In genomic region chr14:103740991-103741689, GRCh38 we compare ENCODE assay signal across 21 cellular contexts. TPM values are rescaled to one million over a fixed set of nuclear protein-coding genes. Genes with fewer than 3 reads are reported as not detected.
DNase-seq lines count a peak whose midpoint lies in the region; ATAC-seq, FAIRE-seq and TF ChIP-seq lines count a peak whose summit lies in the region.
"Had no signal": no experiment of that assay in that cellular context is flagged by ENCODE, and none has a peak within 500 bp of the region (broad histone marks: within the 10 kb centered on the region; RNA-seq: fewer than 3 reads in every experiment).

No MANE protein-coding gene starts in this region.

- TF ChIP-seq RAD21 in HepG2 (CRISPR knock-in tag; IDR thresholded peaks at IDR 0.05) = no peak

- H3K9ac ChIP-seq in HepG2 (ENCODE audit: insufficient read depth, low read depth, low read length) = no peak overlapping the region

- CTCF ChIA-PET in HepG2 (lab: Yijun Ruan, JAX; ENCODE audit: low intra/inter-chr PET ratio, low total read pairs) = no interaction called here
- CTCF ChIA-PET in CD4-positive, alpha-beta memory T cell (lab: Charles Lee; ENCODE audit: partially characterized antibody) = interaction anchor here (0.5 kb wide), 1 partner anchor 19 kb away, joined by 3 read pairs; no protein-coding TSS in a partner anchor

- POLR2A ChIA-PET in HepG2 (lab: Yijun Ruan, JAX) = no interaction called here
- POLR2A ChIA-PET in CD4-positive, alpha-beta memory T cell (lab: Charles Lee; ENCODE audit: partially characterized antibody) = no interaction called here

- H3K27ac ChIP-seq in caudate nucleus (ENCODE audit: low read depth, low read length) = peak overlapping the region; percentile 70
- H3K27ac ChIP-seq in HepG2 (ENCODE audit: extremely low read length, insufficient read depth, low read length) = no peak overlapping the region
- no peak overlapping the region for H3K27ac ChIP-seq in CD4-positive, alpha-beta memory T cell (ENCODE audit: low read depth, low read length)
- H3K27ac ChIP-seq: prostate gland had no signal

- H3K4me3 Mint-ChIP-seq in CD4-positive, alpha-beta memory T cell = no peak overlapping the region
- H3K4me3 Mint-ChIP-seq: activated CD8-positive, alpha-beta memory T cell treated with anti-CD3 and anti-CD28 coated beads, Interleukin-2, amount 10 ng/mL, durations not matched to agents 7 days and 5 days; activated naive CD4-positive, alpha-beta T cell treated with anti-CD3 and anti-CD28 coated beads for 36 hours; CD4-positive, alpha-beta T cell; effector memory CD8-positive, alpha-beta T cell; natural killer cell treated with Interleukin-12 subunit alpha and Interleukin-12 subunit beta and Interleukin-15 and Interleukin-18, amount 100 ng/mL, for 72 hours; T-helper 1 cell treated with Interleukin-12 subunit alpha and Interleukin-12 subunit beta and Interleukin-4 antibody, amounts not matched to agents 30 μg/mL and 1 μg/mL, for 36 hours; type B pancreatic cell had no signal

- no peaks in the 10 kb centered on the region for H4K20me1 ChIP-seq in HepG2 (ENCODE audit: insufficient read depth, low read length)

- H3K4me1 ChIP-seq in HepG2 (ENCODE audit: insufficient read depth, low read length) = peaks cover 24% of the 10 kb centered on the region
- no peaks in the 10 kb centered on the region for H3K4me1 ChIP-seq in CD4-positive, alpha-beta memory T cell (ENCODE audit: insufficient read depth, low read length)

- TF ChIP-seq EP300 in HepG2 (IDR thresholded peaks at IDR 0.05; ENCODE audit: low read depth in 2 of 2, low read length in 2 of 2) (no peak), HepG2 (CRISPR knock-in tag; IDR thresholded peaks at IDR 0.05; ENCODE audit: borderline replicate concordance) (no peak)

- no peaks in the 10 kb centered on the region for H3K9me3 ChIP-seq in HepG2 (ENCODE audit: low read length)
- H3K9me3 ChIP-seq in CD4-positive, alpha-beta memory T cell (ENCODE audit: control insufficient read depth in 1 of 2, low read length in 2 of 2) = no peaks in the 10 kb centered on the region
- H3K9me3 ChIP-seq: prostate gland had no signal

- no peak overlapping the region for H2AFZ ChIP-seq in HepG2 (ENCODE audit: low read length)

- FAIRE-seq in HepG2 (lab: Jason Lieb, UNC) = no peak
- FAIRE-seq: A204.1, frontal cortex had no signal

- TF ChIP-seq CTCF in HepG2 (CRISPR knock-in tag; IDR thresholded peaks at IDR 0.05) = no peak

- no peaks in the 10 kb centered on the region for H3K9me3 Mint-ChIP-seq in CD4-positive, alpha-beta memory T cell
- H3K9me3 Mint-ChIP-seq: activated naive CD4-positive, alpha-beta T cell treated with anti-CD3 and anti-CD28 coated beads for 36 hours; CD4-positive, alpha-beta T cell; effector memory CD8-positive, alpha-beta T cell; natural killer cell treated with Interleukin-12 subunit alpha and Interleukin-12 subunit beta and Interleukin-15 and Interleukin-18, amount 100 ng/mL, for 72 hours; T-helper 1 cell treated with Interleukin-12 subunit alpha and Interleukin-12 subunit beta and Interleukin-4 antibody, amounts not matched to agents 30 μg/mL and 1 μg/mL, for 36 hours; type B pancreatic cell had no signal

- H3K79me2 ChIP-seq in HepG2 (ENCODE audit: insufficient read depth, low read length) = no peaks in the 10 kb centered on the region

- DNase-seq in cardiac septum (ENCODE audit: low spot score) (peak; percentile 55), Right ventricle myocardium inferior (ENCODE audit: missing footprints) (no peak), caudate nucleus (lab: John Stamatoyannopoulos, UW) (peak in 5 of 61 donors; percentile 25 to 70 (median 54)), islet precursor cell (peak; percentile 68), mucosa of gallbladder (ENCODE audit: low spot score) (no peak), HepG2 (ENCODE audit: low spot score) (no peak)
- DNase-seq in activated CD4-positive, alpha-beta T cell treated with anti-CD3 and anti-CD28 coated beads, Interleukin-2, amount 50 U/mL, for 1 hour = no peak
- DNase-seq in CD4-positive, alpha-beta memory T cell = no peak
- DNase-seq: activated CD8-positive, alpha-beta memory T cell treated with anti-CD3 and anti-CD28 coated beads, Interleukin-2, amount 10 ng/mL, durations not matched to agents 7 days and 5 days; activated naive CD4-positive, alpha-beta T cell treated with anti-CD3 and anti-CD28 coated beads for 36 hours; CD4-positive, alpha-beta T cell; effector memory CD8-positive, alpha-beta T cell; NCI-H1436 treated with DMSO at 0.1 percent for 48 hours; stimulated activated naive CD4-positive, alpha-beta T cell had no signal

- H3K4me1 Mint-ChIP-seq in CD4-positive, alpha-beta memory T cell = no peaks in the 10 kb centered on the region
- H3K4me1 Mint-ChIP-seq: activated CD8-positive, alpha-beta memory T cell treated with anti-CD3 and anti-CD28 coated beads, Interleukin-2, amount 10 ng/mL, durations not matched to agents 7 days and 5 days had no signal

- in situ Hi-C loops in HepG2 (cut with HindIII; ENCODE audit: extremely low pct_ligation_motif_present, low pct_unique_long_range_greater_than_20kb) = no loop called here

- intact Hi-C loops in cardiac septum (cut with DNase I) = no loop called here
- intact Hi-C loops in Right ventricle myocardium inferior (cut with DNase I) = no loop called here
- intact Hi-C loops in HepG2 (cut with micrococcal nuclease; ENCODE audit: unreplicated experiment) = no loop called here
- intact Hi-C loops in CD4-positive, alpha-beta memory T cell (cut with micrococcal nuclease) = no loop called here

- BruUV-seq in HepG2 (replicated peaks; lab: Mats Ljungman, UMichigan) = no TSS peak

- H3K27me3 Mint-ChIP-seq in CD4-positive, alpha-beta memory T cell = no peaks in the 10 kb centered on the region
- H3K27me3 Mint-ChIP-seq: activated CD8-positive, alpha-beta memory T cell treated with anti-CD3 and anti-CD28 coated beads, Interleukin-2, amount 10 ng/mL, durations not matched to agents 7 days and 5 days; CD4-positive, alpha-beta T cell; effector memory CD8-positive, alpha-beta T cell; natural killer cell treated with Interleukin-12 subunit alpha and Interleukin-12 subunit beta and Interleukin-15 and Interleukin-18, amount 100 ng/mL, for 72 hours; type B pancreatic cell had no signal

- WGBS in HepG2 (ENCODE audit: low lambda C conversion rate) = 98% methylated on average over 14 of the region's 14 CpGs

- peaks cover 16 to 70% of the 10 kb centered on the region in 2 donors for H3K36me3 Mint-ChIP-seq in CD4-positive, alpha-beta memory T cell
- H3K36me3 Mint-ChIP-seq: activated CD8-positive, alpha-beta memory T cell treated with anti-CD3 and anti-CD28 coated beads, Interleukin-2, amount 10 ng/mL, durations not matched to agents 7 days and 5 days; natural killer cell treated with Interleukin-12 subunit alpha and Interleukin-12 subunit beta and Interleukin-15 and Interleukin-18, amount 100 ng/mL, for 72 hours had no signal

- no peak overlapping the region for H3K4me3 ChIP-seq in HepG2 (replicated peaks in 1 of 3; ENCODE audit: insufficient read depth in 1 of 3, low read depth in 2 of 3, low read length in 3 of 3)
- no peak overlapping the region for H3K4me3 ChIP-seq in CD4-positive, alpha-beta memory T cell (ENCODE audit: low read length in 2 of 2)
- H3K4me3 ChIP-seq: prostate gland had no signal

- H3K27ac Mint-ChIP-seq in CD4-positive, alpha-beta memory T cell = peak overlapping the region in 1 of 7 donors; percentile 10
- H3K27ac Mint-ChIP-seq: activated CD8-positive, alpha-beta memory T cell treated with anti-CD3 and anti-CD28 coated beads, Interleukin-2, amount 10 ng/mL, durations not matched to agents 7 days and 5 days; activated naive CD4-positive, alpha-beta T cell treated with anti-CD3 and anti-CD28 coated beads for 36 hours; CD4-positive, alpha-beta T cell; effector memory CD8-positive, alpha-beta T cell; natural killer cell treated with Interleukin-12 subunit alpha and Interleukin-12 subunit beta and Interleukin-15 and Interleukin-18, amount 100 ng/mL, for 72 hours; T-helper 1 cell treated with Interleukin-12 subunit alpha and Interleukin-12 subunit beta and Interleukin-4 antibody, amounts not matched to agents 30 μg/mL and 1 μg/mL, for 36 hours; type B pancreatic cell had no signal

- no peak overlapping the region for H3K4me2 ChIP-seq in HepG2 (ENCODE audit: low read depth, low read length)

- ATAC-seq in Right ventricle myocardium inferior = no peak
- ATAC-seq in HepG2 = no peak
- ATAC-seq: activated CD4-positive, CD25-positive, alpha-beta regulatory T cell treated with anti-CD3 and anti-CD28 coated beads, Interleukin-2, amount 50 U/mL, for 24 hours; activated CD8-positive, alpha-beta memory T cell treated with anti-CD3 and anti-CD28 coated beads, Interleukin-2, amount 10 ng/mL, durations not matched to agents 7 days and 5 days; effector memory CD8-positive, alpha-beta T cell; natural killer cell treated with Interleukin-12 subunit alpha and Interleukin-12 subunit beta and Interleukin-15 and Interleukin-18, amount 100 ng/mL, for 72 hours had no signal

- H3K36me3 ChIP-seq in HepG2 (replicated peaks in 1 of 2; ENCODE audit: control insufficient read depth in 1 of 2, insufficient read depth in 2 of 2, low read length in 2 of 2) = peaks cover 11 to 28% of the 10 kb centered on the region in 2 experiments; a peak in 3 of 5 replicates
- peaks cover 6% of the 10 kb centered on the region for H3K36me3 ChIP-seq in CD4-positive, alpha-beta memory T cell (ENCODE audit: insufficient read depth, low read length)

- TF ChIP-seq POLR2A in HepG2 (IDR thresholded peaks at IDR 0.05; ENCODE audit: insufficient read depth in 1 of 2, low read depth in 2 of 2, low read length in 2 of 2) = no peak

- no peaks in the 10 kb centered on the region for H3K27me3 ChIP-seq in HepG2 (ENCODE audit: control insufficient read depth in 1 of 2, insufficient read depth in 2 of 2, low read length in 2 of 2)
- no peaks in the 10 kb centered on the region for H3K27me3 ChIP-seq in CD4-positive, alpha-beta memory T cell (ENCODE audit: insufficient read depth, low read length)

RNA-seq across cellular contexts. Expression of gene ZFYVE21, which starts 25.5 kb away (rescaled TPM):
- 60.9 TPM for total RNA-seq in cardiac septum
- total RNA-seq in Right ventricle myocardium inferior = 46.9 TPM
- 94.0 TPM for total RNA-seq in mucosa of gallbladder
- 34.3 and 35.1 TPM in 2 replicates for total RNA-seq in HepG2 (2016; rRNA removed; fragmentation: Illumina TruSeq; extraction: Trizol)
- 12.0 and 12.6 TPM in 2 replicates for total RNA-seq in HepG2 (2016; cell fraction: cytosol; rRNA removed; fragmentation: Illumina TruSeq; extraction: Trizol; ENCODE audit: low read depth)
- total RNA-seq in HepG2 (2016; cell fraction: insoluble cytoplasmic fraction; rRNA removed; fragmentation: Illumina TruSeq; extraction: Trizol) = 36.2 and 37.2 TPM in 2 replicates
- 23.9 and 24.1 TPM in 2 replicates for total RNA-seq in HepG2 (2016; cell fraction: membrane; rRNA removed; fragmentation: Illumina TruSeq; extraction: Trizol)
- 25.9 TPM in 2 replicates for total RNA-seq in HepG2 (2016; cell fraction: nucleus; rRNA removed; fragmentation: Illumina TruSeq; extraction: Trizol)
- polyA plus RNA-seq in HepG2 (2011; rRNA removed) = 34.4 and 36.2 TPM in 2 replicates
- polyA plus RNA-seq in HepG2 (2011; cell fraction: cytosol; rRNA removed) = 33.8 and 35.9 TPM in 2 replicates
- 57.7 and 67.1 TPM in 2 replicates for polyA plus RNA-seq in HepG2 (2011; cell fraction: nucleus; rRNA removed)
- 18.5 and 20.2 TPM in 2 replicates for polyA plus RNA-seq in HepG2 (2012)
- polyA plus RNA-seq in HepG2 (2016; cell fraction: cytosol; fragmentation: Illumina TruSeq; extraction: Trizol; ENCODE audit: low read depth) = 9.6 and 11.9 TPM in 2 replicates
- polyA plus RNA-seq in HepG2 (2016; cell fraction: insoluble cytoplasmic fraction; fragmentation: Illumina TruSeq; extraction: Trizol; ENCODE audit: low read depth) = 38.6 and 42.4 TPM in 2 replicates
- polyA plus RNA-seq in HepG2 (2016; cell fraction: membrane; fragmentation: Illumina TruSeq; extraction: Trizol; ENCODE audit: low read depth) = 20.7 and 23.8 TPM in 2 replicates
- polyA plus RNA-seq in HepG2 (2016; cell fraction: nucleus; fragmentation: Illumina TruSeq; extraction: Trizol; ENCODE audit: insufficient read depth, low read depth) = 55.9 and 58.6 TPM in 2 replicates
- 32.6 and 37.6 TPM in 2 replicates for polyA minus RNA-seq in HepG2 (2011; rRNA and poly(A)+ RNA removed; ENCODE audit: low replicate concordance)
- 12.3 and 14.1 TPM in 2 replicates for polyA minus RNA-seq in HepG2 (2011; cell fraction: cytosol; rRNA and poly(A)+ RNA removed)
- 23.7 and 24.3 TPM in 2 replicates for polyA minus RNA-seq in HepG2 (2011; cell fraction: nucleus; rRNA and poly(A)+ RNA removed)
- 10 to 100 TPM; 17.4 to 18.8 TPM for total RNA-seq in CD4-positive, alpha-beta memory T cell
- polyA plus RNA-seq in CD4-positive, alpha-beta memory T cell = 10 to 100 TPM; 17.2 to 18.0 TPM

RNA-seq across cellular contexts. Expression of gene XRCC3, which starts 25.9 kb away (rescaled TPM):
- total RNA-seq in cardiac septum (3.9 TPM), Right ventricle myocardium inferior (2.8 TPM), mucosa of gallbladder (8.5 TPM), HepG2 (2016; rRNA removed; fragmentation: Illumina TruSeq; extraction: Trizol) (22.7 and 25.8 TPM in 2 replicates)
- total RNA-seq in HepG2 (2016; cell fraction: cytosol; rRNA removed; fragmentation: Illumina TruSeq; extraction: Trizol; ENCODE audit: low read depth) = 7.5 and 8.6 TPM in 2 replicates
- 22.7 and 28.8 TPM in 2 replicates for total RNA-seq in HepG2 (2016; cell fraction: insoluble cytoplasmic fraction; rRNA removed; fragmentation: Illumina TruSeq; extraction: Trizol)
- 19.2 and 25.6 TPM in 2 replicates for total RNA-seq in HepG2 (2016; cell fraction: membrane; rRNA removed; fragmentation: Illumina TruSeq; extraction: Trizol)
- 16.7 and 17.3 TPM in 2 replicates for total RNA-seq in HepG2 (2016; cell fraction: nucleus; rRNA removed; fragmentation: Illumina TruSeq; extraction: Trizol)
- 5.4 and 5.8 TPM in 2 replicates for polyA plus RNA-seq in HepG2 (2011; rRNA removed)
- polyA plus RNA-seq in HepG2 (2011; cell fraction: cytosol; rRNA removed) = 4.3 and 7.4 TPM in 2 replicates
- 12.7 and 15.0 TPM in 2 replicates for polyA plus RNA-seq in HepG2 (2011; cell fraction: nucleus; rRNA removed)
- polyA plus RNA-seq in HepG2 (2012) = 6.2 and 8.5 TPM in 2 replicates
- 5.5 and 6.6 TPM in 2 replicates for polyA plus RNA-seq in HepG2 (2016; cell fraction: cytosol; fragmentation: Illumina TruSeq; extraction: Trizol; ENCODE audit: low read depth)
- polyA plus RNA-seq in HepG2 (2016; cell fraction: insoluble cytoplasmic fraction; fragmentation: Illumina TruSeq; extraction: Trizol; ENCODE audit: low read depth) = 14.6 and 16.7 TPM in 2 replicates
- polyA plus RNA-seq in HepG2 (2016; cell fraction: membrane; fragmentation: Illumina TruSeq; extraction: Trizol; ENCODE audit: low read depth) = 13.9 and 14.8 TPM in 2 replicates
- 39.8 and 43.1 TPM in 2 replicates for polyA plus RNA-seq in HepG2 (2016; cell fraction: nucleus; fragmentation: Illumina TruSeq; extraction: Trizol; ENCODE audit: insufficient read depth, low read depth)
- 11.1 and 22.9 TPM in 2 replicates for polyA minus RNA-seq in HepG2 (2011; rRNA and poly(A)+ RNA removed; ENCODE audit: low replicate concordance)
- 4.7 and 5.6 TPM in 2 replicates for polyA minus RNA-seq in HepG2 (2011; cell fraction: cytosol; rRNA and poly(A)+ RNA removed)
- polyA minus RNA-seq in HepG2 (2011; cell fraction: nucleus; rRNA and poly(A)+ RNA removed) = 5.5 and 7.3 TPM in 2 replicates
- total RNA-seq in CD4-positive, alpha-beta memory T cell = 10 to 100 TPM; 10.3 to 12.6 TPM
- 1 to 10 TPM; 2.2 to 3.2 TPM for polyA plus RNA-seq in CD4-positive, alpha-beta memory T cell

Comparison
In these comparisons a context has a peak if more than half of its experiments do, and no peak if none do; other contexts are left out.
1. DNase-seq: peak in cardiac septum (single experiment) and islet precursor cell (single experiment); none in Right ventricle myocardium inferior (single experiment), activated CD4-positive, alpha-beta T cell treated with anti-CD3 and anti-CD28 coated beads, Interleukin-2, amount 50 U/mL, for 1 hour (single experiment), mucosa of gallbladder (single experiment), HepG2 (single experiment) and CD4-positive, alpha-beta memory T cell (0 of 5).